ENCODE assay signal across 8 cellular contexts in the genomic region with DNA sequence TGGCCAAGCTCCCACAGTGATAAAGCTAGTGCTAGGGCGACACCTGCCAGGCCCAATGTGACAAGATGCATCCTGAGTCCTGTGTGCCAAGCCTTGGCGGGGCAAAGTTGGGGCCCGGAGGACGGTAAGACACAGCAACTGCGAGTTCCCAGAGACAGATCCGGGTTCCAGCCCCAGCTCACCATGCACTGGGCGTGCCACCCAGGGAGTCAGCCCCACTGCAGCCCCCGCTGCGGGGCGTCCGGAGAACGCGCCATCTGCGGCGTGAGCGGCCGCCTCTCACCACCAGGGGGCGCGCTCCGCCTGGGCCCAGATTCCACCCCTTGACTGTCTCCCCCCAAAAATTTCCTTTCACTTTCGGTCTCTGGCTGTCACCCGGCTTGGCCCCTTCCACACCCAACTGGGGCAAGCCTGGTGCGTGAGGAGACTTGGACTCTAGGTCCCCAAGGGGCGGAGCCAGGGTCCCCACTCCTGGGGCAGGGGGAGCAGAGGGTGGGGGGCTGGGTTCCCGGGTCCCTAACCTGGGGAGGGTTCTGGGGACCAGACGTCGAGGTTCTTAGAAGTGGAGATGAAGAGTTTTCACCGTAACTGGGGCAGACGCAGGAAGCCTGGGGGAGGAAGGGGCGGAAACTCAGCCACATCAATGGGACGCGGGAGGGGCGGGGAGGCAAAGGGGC. TPM values are rescaled to one million over a fixed set of nuclear protein-coding genes. Genes with fewer than 3 reads are reported as not detected.
A peak's percentile ranks its signal among the peaks of the same experiment; 100 is the strongest.
DNase-seq lines count a peak whose midpoint lies in the region; ATAC-seq, FAIRE-seq and TF ChIP-seq lines count a peak whose summit lies in the region.

A gene with protein sequence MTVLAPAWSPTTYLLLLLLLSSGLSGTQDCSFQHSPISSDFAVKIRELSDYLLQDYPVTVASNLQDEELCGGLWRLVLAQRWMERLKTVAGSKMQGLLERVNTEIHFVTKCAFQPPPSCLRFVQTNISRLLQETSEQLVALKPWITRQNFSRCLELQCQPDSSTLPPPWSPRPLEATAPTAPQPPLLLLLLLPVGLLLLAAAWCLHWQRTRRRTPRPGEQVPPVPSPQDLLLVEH (plus strand): TSS at position 348 of the 677 bp plus-strand sequence. CDS start 425 bp downstream, outside the sequence.

- H3K27ac Mint-ChIP-seq in mesothelial cell of epicardium = no peak within 1 kb of the TSS

- H3K9ac ChIP-seq in H1 (replicated peaks in 1 of 4; ENCODE audit: extremely low read depth in 1 of 4, low read depth in 3 of 4, low read length in 3 of 4) = no peak within 1 kb of the TSS

- H2BK15ac ChIP-seq in H1 (ENCODE audit: low read length) = peak within 1 kb of the TSS; percentile 81; the same call in 1 of the 2 replicates

- TF ChIP-seq RAD21 in H1 (IDR thresholded peaks at IDR 0.05 in 1 of 2, conservative IDR thresholded peaks at IDR 0.05 in 1 of 2; ENCODE audit: low read depth in 2 of 2, low read length in 2 of 2) = peak; percentile 36 to 49; a peak in 3 of 4 replicates

- no peaks in the 10 kb centered on the region for H3K9me3 Mint-ChIP-seq in mesothelial cell of epicardium

- POLR2A ChIA-PET in H1 (lab: Charles Lee; ENCODE audit: partially characterized antibody) = interaction anchor here (0.6 to 6.8 kb wide), 8 partner anchors 11 to 918 kb away, joined by 4 to 50 read pairs (median 6); a partner anchor contains a TSS

- no peaks in the 10 kb centered on the region for H4K20me1 ChIP-seq in H1 (replicated peaks in 1 of 2; ENCODE audit: control insufficient read depth in 1 of 2, insufficient read depth in 2 of 2, low read length in 2 of 2)

- peak within 1 kb of the TSS; percentile 83 for H3K18ac ChIP-seq in H1 (ENCODE audit: extremely low read depth, low read length)

- no peak for FAIRE-seq in H1 (lab: Jason Lieb, UNC)

- no peak within 1 kb of the TSS for H4K91ac ChIP-seq in H1 (replicated peaks; ENCODE audit: insufficient read length, low read length)

- H3K36me3 ChIP-seq in H1 (ENCODE audit: control insufficient read depth in 2 of 4, insufficient read depth in 4 of 4, low read length in 3 of 4) = peaks cover 0 to 2% (median 0%) of the 10 kb centered on the region in 4 experiments; a peak in 2 of 8 replicates

- H2AK5ac ChIP-seq in H1 (ENCODE audit: low read depth, low read length) = 0 out of 2 replicates have a peak within 1 kb of the TSS, but pooled peaks have one; percentile 53

- peaks cover 0 to 5% (median 0%) of the 10 kb centered on the region in 4 experiments; a peak in 4 of 7 replicates for H3K27me3 ChIP-seq in H1 (replicated peaks in 1 of 4; ENCODE audit: control insufficient read depth in 3 of 4, extremely low read depth in 1 of 4, insufficient read depth in 3 of 4, low read length in 3 of 4)

- no peaks in the 10 kb centered on the region for H3K79me2 ChIP-seq in H1 (ENCODE audit: control insufficient read depth in 1 of 2, insufficient read depth in 2 of 2, low read length in 2 of 2)

- ATAC-seq in HG03108 (IDR thresholded peaks at IDR 0.05; ENCODE audit: unreplicated experiment) = peak; percentile 50

- 12% methylated on average over 21 of the region's 33 CpGs; no CpG with 5 or more reads in 1 of the 2 experiments for WGBS in H1 (ENCODE audit: extremely low coverage in 1 of 2, insufficient coverage in 1 of 2, insufficient read length in 1 of 2, insufficient replicate concordance in 2 of 2, low coverage in 1 of 2, low lambda C conversion rate in 2 of 2, missing lambda C conversion rate in 1 of 2), 2 experiments

- peak within 1 kb of the TSS; percentile 66 for H3K4me3 Mint-ChIP-seq in mesothelial cell of epicardium

- peaks cover 24% of the 10 kb centered on the region for H3K27me3 Mint-ChIP-seq in mesothelial cell of epicardium (ENCODE audit: low read depth)

- no peaks in the 10 kb centered on the region; the same call in 1 of the 2 replicates for H3K23me2 ChIP-seq in H1 (ENCODE audit: low read depth, low read length)

- H4K5ac ChIP-seq in H1 (ENCODE audit: insufficient read length, low read depth, low read length) = no peak within 1 kb of the TSS

- DNase-seq in SHP77 (lab: John Stamatoyannopoulos, UW) = peak; percentile 32 to 33
- no peak for DNase-seq in SHP77 treated with DMSO at 0.1 percent for 48 hours (lab: John Stamatoyannopoulos, UW)
- DNase-seq in NCI-H82 (lab: John Stamatoyannopoulos, UW) = peak; percentile 73
- DNase-seq in activated CD8-positive, alpha-beta memory T cell treated with anti-CD3 and anti-CD28 coated beads for 4 hours (ENCODE audit: low read depth in 2 of 2) = peak; percentile 73 to 83
- peak in 1 of 2 experiments; percentile 90 for DNase-seq in H1 (ENCODE audit: low read depth in 1 of 2, low spot score in 2 of 2)
- DNase-seq in mesothelial cell of epicardium (ENCODE audit: low spot score in 2 of 2, unreplicated experiment in 2 of 2) = peak; percentile 60 to 83
- peak; percentile 79 to 80 for DNase-seq in stimulated activated CD8-positive, alpha-beta memory T cell treated with anti-CD3 and anti-CD28 coated beads, Interleukin-2, amount 100 ng/mL, for 48 hours (ENCODE audit: low read depth in 2 of 2)

- no peak within 1 kb of the TSS for H2BK20ac ChIP-seq in H1 (ENCODE audit: low read length)

- peaks cover 4% of the 10 kb centered on the region for H3K4me1 Mint-ChIP-seq in mesothelial cell of epicardium

- no peak within 1 kb of the TSS; the same call in 1 of the 2 replicates for H4K8ac ChIP-seq in H1 (ENCODE audit: extremely low read depth, insufficient read depth, low read length)

- peak within 1 kb of the TSS; percentile 9 to 48 for H3K4me2 ChIP-seq in H1 (ENCODE audit: insufficient read depth in 1 of 2, low read depth in 2 of 2, low read length in 2 of 2)

- peaks cover 3% of the 10 kb centered on the region for H3K36me3 Mint-ChIP-seq in mesothelial cell of epicardium

- peak within 1 kb of the TSS in 2 of 4 experiments; percentile 10 to 58; a peak in 3 of 8 replicates for H3K4me3 ChIP-seq in H1 (ENCODE audit: extremely low read depth in 1 of 4, insufficient read depth in 2 of 4, low read depth in 3 of 4, low read length in 4 of 4)

- H2BK120ac ChIP-seq in H1 (replicated peaks; ENCODE audit: low read depth, low read length) = no peak within 1 kb of the TSS

- no peak for TF ChIP-seq POLR2A in H1 (IDR thresholded peaks at IDR 0.05; ENCODE audit: control extremely low read depth in 1 of 2, low read depth in 2 of 2, low read length in 2 of 2)

- TF ChIP-seq EP300 in H1 (IDR thresholded peaks at IDR 0.05; ENCODE audit: borderline replicate concordance in 1 of 2, low read depth in 2 of 2, low read length in 2 of 2) = no peak

- peaks cover 0 to 5% (median under 1%) of the 10 kb centered on the region in 4 experiments; a peak in 3 of 7 replicates for H3K4me1 ChIP-seq in H1 (replicated peaks in 1 of 4; ENCODE audit: control insufficient read depth in 3 of 4, insufficient read depth in 4 of 4, low read length in 3 of 4)

- no peak within 1 kb of the TSS for H3K14ac ChIP-seq in H1 (ENCODE audit: insufficient read length)

- H3K4ac ChIP-seq in H1 (replicated peaks; ENCODE audit: insufficient read length, low read depth, low read length) = no peak within 1 kb of the TSS

- TF ChIP-seq CTCF in H1 (IDR thresholded peaks at IDR 0.05; ENCODE audit: control extremely low read depth in 1 of 3, insufficient read depth in 1 of 3, low read depth in 1 of 3, low read length in 3 of 3) (peak; percentile 86 to 92 (median 88)), mesothelial cell of epicardium (IDR thresholded peaks at IDR 0.05; ENCODE audit: unreplicated experiment) (peak; percentile 99)

- no peak within 1 kb of the TSS for H3K23ac ChIP-seq in H1 (ENCODE audit: insufficient read length)

- no peak within 1 kb of the TSS for H2AFZ ChIP-seq in H1 (ENCODE audit: low read length)

- H3K79me1 ChIP-seq in H1 (ENCODE audit: low read depth, low read length) = no peaks in the 10 kb centered on the region

- H3K27ac ChIP-seq in H1 (ENCODE audit: low read depth, low read length) = no peak within 1 kb of the TSS

- no peak within 1 kb of the TSS for H3K56ac ChIP-seq in H1 (replicated peaks; ENCODE audit: insufficient read length, low read depth, low read length)

- CTCF ChIA-PET in H1 (lab: Charles Lee; ENCODE audit: partially characterized antibody) = interaction anchor here (0.7 to 3.5 kb wide), 13 partner anchors 8 to 165 kb away, joined by 3 to 28 read pairs (median 6); a partner anchor contains a TSS

- H2BK5ac ChIP-seq in H1 (ENCODE audit: low read depth, low read length) = no peak within 1 kb of the TSS; the same call in 1 of the 2 replicates

- H3K9me3 ChIP-seq in H1 (ENCODE audit: insufficient read depth in 2 of 2, low read depth in 1 of 2, low read length in 1 of 2) = no peaks in the 10 kb centered on the region; a peak in 1 of 4 replicates

- H2BK12ac ChIP-seq in H1 (ENCODE audit: low read depth, low read length) = peak within 1 kb of the TSS; percentile 50; the same call in 1 of the 2 replicates

TF ChIP-seq in H1, 55 proteins besides CTCF, POLR2A, EP300 and RAD21 (continues in another document):
- TF ChIP-seq MAFK (IDR thresholded peaks at IDR 0.05; ENCODE audit: low read depth, low read length) (no peak), TEAD4 (IDR thresholded peaks at IDR 0.05; ENCODE audit: low read depth, low read length) (peak; percentile 73), CHD2 (IDR thresholded peaks at IDR 0.05; ENCODE audit: low read length) (no peak), YY1 (IDR thresholded peaks at IDR 0.05; ENCODE audit: low read depth, low read length) (peak; percentile 44; the same call in 1 of the 2 replicates), ASH2L (IDR thresholded peaks at IDR 0.05; ENCODE audit: low read length) (peak; percentile 47), SP1 (IDR thresholded peaks at IDR 0.05; ENCODE audit: low read depth, low read length) (no peak), EGR1 (IDR thresholded peaks at IDR 0.05; ENCODE audit: borderline replicate concordance, low read depth, low read length) (no peak)
- TF ChIP-seq, protein P1, sequence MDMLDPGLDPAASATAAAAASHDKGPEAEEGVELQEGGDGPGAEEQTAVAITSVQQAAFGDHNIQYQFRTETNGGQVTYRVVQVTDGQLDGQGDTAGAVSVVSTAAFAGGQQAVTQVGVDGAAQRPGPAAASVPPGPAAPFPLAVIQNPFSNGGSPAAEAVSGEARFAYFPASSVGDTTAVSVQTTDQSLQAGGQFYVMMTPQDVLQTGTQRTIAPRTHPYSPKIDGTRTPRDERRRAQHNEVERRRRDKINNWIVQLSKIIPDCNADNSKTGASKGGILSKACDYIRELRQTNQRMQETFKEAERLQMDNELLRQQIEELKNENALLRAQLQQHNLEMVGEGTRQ (IDR thresholded peaks at IDR 0.05; ENCODE audit: low read length) = no peak

RNA-seq across cellular contexts. Expression of the gene that starts here (rescaled TPM):
- 1.6 and 2.6 TPM in 2 replicates for total RNA-seq in H1 (2021; fragmentation: NEBNext Ultra II Directional; extraction: Animal tissue kit (Norgen Biotek cat#: 25700))
- polyA plus RNA-seq in H1 (2011; rRNA removed) = 3.2 and 3.9 TPM in 2 replicates
- polyA plus RNA-seq in H1 (2011; cell fraction: cytosol; rRNA removed) = 2.1 TPM
- polyA plus RNA-seq in H1 (2011; cell fraction: nucleus; rRNA removed) = 2.8 TPM
- polyA plus RNA-seq in H1 (2012, experiment 1 of 2) = 1.8 to 3.5 TPM (median 2.2 TPM) in 4 replicates
- polyA plus RNA-seq in H1 (2012, experiment 2 of 2) = 2.4 TPM
- 2.3 TPM for polyA plus RNA-seq in H1 (2013, experiment 1 of 2)
- 2.1 TPM for polyA plus RNA-seq in H1 (2013, experiment 2 of 2)
- 0.39 TPM in 1 of 2 replicates, not detected in the other for polyA minus RNA-seq in H1 (2011; rRNA and poly(A)+ RNA removed)
- polyA minus RNA-seq in H1 (2011; cell fraction: cytosol; rRNA and poly(A)+ RNA removed) = not detected
- not detected for polyA minus RNA-seq in H1 (2011; cell fraction: nucleus; rRNA and poly(A)+ RNA removed)
- total RNA-seq in mesothelial cell of epicardium = 1.8 to 2.4 TPM (median 2.0 TPM) in 3 replicates
